ENCODE assay signal across 9 cellular contexts in genomic region chr9:69175488-69175872, GRCh38. TPM values are rescaled to one million over a fixed set of nuclear protein-coding genes. Genes with fewer than 3 reads are reported as not detected.
DNase-seq lines count a peak whose midpoint lies in the region; ATAC-seq lines count a peak whose summit lies in the region.
"Had no signal": no experiment of that assay in that cellular context is flagged by ENCODE, and none has a peak within 500 bp of the region (broad histone marks: within the 10 kb centered on the region; RNA-seq: fewer than 3 reads in every experiment).

No MANE protein-coding gene starts in this region.

- H3K27me3 Mint-ChIP-seq in activated naive CD4-positive, alpha-beta T cell treated with anti-CD3 and anti-CD28 coated beads, Interleukin-2, amount 10 ng/mL, durations not matched to agents 7 days and 5 days, result peaks cover 24% of the 10 kb centered on the region
- peaks cover 49% of the 10 kb centered on the region for H3K27me3 Mint-ChIP-seq in activated naive CD8-positive, alpha-beta T cell treated with anti-CD3 and anti-CD28 coated beads for 36 hours
- H3K27me3 Mint-ChIP-seq in memory B cell, result peaks cover 25% of the 10 kb centered on the region

- H3K36me3 Mint-ChIP-seq in activated naive CD4-positive, alpha-beta T cell treated with anti-CD3 and anti-CD28 coated beads, Interleukin-2, amount 10 ng/mL, durations not matched to agents 7 days and 5 days, result peaks cover 3% of the 10 kb centered on the region
- H3K36me3 Mint-ChIP-seq in activated naive CD8-positive, alpha-beta T cell treated with anti-CD3 and anti-CD28 coated beads for 36 hours, result no peaks in the 10 kb centered on the region
- H3K36me3 Mint-ChIP-seq in memory B cell, result no peaks in the 10 kb centered on the region
- H3K36me3 Mint-ChIP-seq: activated naive CD8-positive, alpha-beta T cell treated with anti-CD3 and anti-CD28 coated beads, Interleukin-2, amount 10 ng/mL, durations not matched to agents 7 days and 5 days had no signal

- peaks cover 64% of the 10 kb centered on the region for H3K4me1 Mint-ChIP-seq in activated naive CD4-positive, alpha-beta T cell treated with anti-CD3 and anti-CD28 coated beads, Interleukin-2, amount 10 ng/mL, durations not matched to agents 7 days and 5 days
- peaks cover 37% of the 10 kb centered on the region for H3K4me1 Mint-ChIP-seq in activated naive CD8-positive, alpha-beta T cell treated with anti-CD3 and anti-CD28 coated beads for 36 hours
- peaks cover 22% of the 10 kb centered on the region for H3K4me1 Mint-ChIP-seq in memory B cell

- CTCF ChIA-PET in activated naive CD4-positive, alpha-beta T cell treated with anti-CD3 and anti-CD28 coated beads, Interleukin-2, amount 10 ng/mL, durations not matched to agents 7 days and 5 days (lab: Charles Lee), result interaction anchor here (0.8 to 2.2 kb wide), 3 partner anchors 16 to 140 kb away, joined by 3 to 5 read pairs (median 4); partner anchors contain the start of gene FXN

- ATAC-seq in HG03064 (IDR thresholded peaks at IDR 0.05; ENCODE audit: low read depth, unreplicated experiment) (peak; percentile 9), memory B cell (ENCODE audit: low read depth) (peak; percentile 50)

- no peaks in the 10 kb centered on the region for H3K9me3 Mint-ChIP-seq in activated naive CD4-positive, alpha-beta T cell treated with anti-CD3 and anti-CD28 coated beads, Interleukin-2, amount 10 ng/mL, durations not matched to agents 7 days and 5 days
- no peaks in the 10 kb centered on the region for H3K9me3 Mint-ChIP-seq in activated naive CD8-positive, alpha-beta T cell treated with anti-CD3 and anti-CD28 coated beads for 36 hours
- no peaks in the 10 kb centered on the region for H3K9me3 Mint-ChIP-seq in memory B cell
- H3K9me3 Mint-ChIP-seq: activated naive CD8-positive, alpha-beta T cell treated with anti-CD3 and anti-CD28 coated beads, Interleukin-2, amount 10 ng/mL, durations not matched to agents 7 days and 5 days had no signal

- no peak for DNase-seq in activated naive CD4-positive, alpha-beta T cell treated with anti-CD3 and anti-CD28 coated beads, Interleukin-2, amount 10 ng/mL, durations not matched to agents 7 days and 5 days
- no peak for DNase-seq in activated naive CD4-positive, alpha-beta T cell treated with anti-CD3 and anti-CD28 coated beads, Interleukin-2, amount 50 U/mL, for 16 hours
- no peak for DNase-seq in activated naive CD8-positive, alpha-beta T cell treated with anti-CD3 and anti-CD28 coated beads for 36 hours
- DNase-seq in memory B cell (ENCODE audit: low spot score in 2 of 2) (no peak), NCI-H2029 treated with DMSO at 0.1 percent for 48 hours (lab: John Stamatoyannopoulos, UW) (no peak), SHP77 treated with DMSO at 0.1 percent for 48 hours (lab: John Stamatoyannopoulos, UW) (no peak)
- no peak for DNase-seq in stimulated activated naive CD4-positive, alpha-beta T cell treated with Interleukin-2 at 50 U/mL for 16 hours (lab: John Stamatoyannopoulos, UW)
- DNase-seq: activated naive CD8-positive, alpha-beta T cell treated with anti-CD3 and anti-CD28 coated beads, Interleukin-2, amount 10 ng/mL, durations not matched to agents 7 days and 5 days had no signal

- peak overlapping the region; percentile 79 for H3K4me3 Mint-ChIP-seq in activated naive CD4-positive, alpha-beta T cell treated with anti-CD3 and anti-CD28 coated beads, Interleukin-2, amount 10 ng/mL, durations not matched to agents 7 days and 5 days
- peak overlapping the region; percentile 80 for H3K4me3 Mint-ChIP-seq in activated naive CD8-positive, alpha-beta T cell treated with anti-CD3 and anti-CD28 coated beads for 36 hours
- peak overlapping the region; percentile 81 for H3K4me3 Mint-ChIP-seq in memory B cell

- no peak overlapping the region for H3K27ac Mint-ChIP-seq in activated naive CD4-positive, alpha-beta T cell treated with anti-CD3 and anti-CD28 coated beads, Interleukin-2, amount 10 ng/mL, durations not matched to agents 7 days and 5 days
- peak overlapping the region; percentile 23 for H3K27ac Mint-ChIP-seq in activated naive CD8-positive, alpha-beta T cell treated with anti-CD3 and anti-CD28 coated beads for 36 hours
- H3K27ac Mint-ChIP-seq in memory B cell, result no peak overlapping the region
- H3K27ac Mint-ChIP-seq: activated naive CD8-positive, alpha-beta T cell treated with anti-CD3 and anti-CD28 coated beads, Interleukin-2, amount 10 ng/mL, durations not matched to agents 7 days and 5 days had no signal

RNA-seq across cellular contexts. Expression of gene TJP2, which starts 1.4 kb away (rescaled TPM):
- total RNA-seq in activated naive CD8-positive, alpha-beta T cell treated with anti-CD3 and anti-CD28 coated beads for 36 hours, result 1 to 10 TPM; 4.1 to 5.9 TPM
